In genomic region chr19:53157601-53158000, GRCh38 we compare ENCODE assay signal across 6 cellular contexts. TPM values are rescaled to one million over a fixed set of nuclear protein-coding genes. Genes with fewer than 3 reads are reported as not detected.
DNase-seq lines count a peak whose midpoint lies in the region; ATAC-seq and TF ChIP-seq lines count a peak whose summit lies in the region.

No MANE protein-coding gene starts in this region.

- no peak overlapping the region for H3K27ac ChIP-seq in neuronal stem cell (replicated peaks; ENCODE audit: low read length)

- peaks cover 1% of the 10 kb centered on the region for H3K79me1 ChIP-seq in neuronal stem cell (ENCODE audit: low read depth, low read length)

- H3K36me3 ChIP-seq in neuronal stem cell (replicated peaks in 1 of 2; ENCODE audit: control insufficient read depth in 2 of 2, insufficient read depth in 2 of 2, low read length in 2 of 2): peaks cover 9 to 39% of the 10 kb centered on the region in 2 donors

- H3K4me1 ChIP-seq in neuronal stem cell (ENCODE audit: control insufficient read depth in 2 of 2, insufficient read depth in 1 of 2, low read depth in 1 of 2, low read length in 2 of 2): peaks cover 0 to 4% of the 10 kb centered on the region in 2 donors

- H3K4me2 ChIP-seq in neuronal stem cell (ENCODE audit: insufficient read depth, low read length, poor library complexity, severe bottlenecking): peak overlapping the region; percentile 96

- no peak overlapping the region for H4K91ac ChIP-seq in neuronal stem cell (ENCODE audit: low read depth, low read length, poor library complexity)

- H3K4me3 ChIP-seq in HFF-Myc (replicated peaks; ENCODE audit: low read depth, low read length) (peak overlapping the region; percentile 42), cardiac fibroblast (replicated peaks in 1 of 2; ENCODE audit: low read depth in 2 of 2, low read length in 2 of 2) (peak overlapping the region; percentile 64 to 66), neuronal stem cell (ENCODE audit: low read length in 2 of 2) (peak overlapping the region; percentile 77 to 83)

- no peak overlapping the region for H2AK5ac ChIP-seq in neuronal stem cell (ENCODE audit: low read depth, low read length)

- peaks cover 5 to 34% of the 10 kb centered on the region in 2 donors for H3K9me3 ChIP-seq in neuronal stem cell (replicated peaks in 1 of 2; ENCODE audit: control insufficient read depth in 2 of 2, insufficient read depth in 1 of 2, low read depth in 1 of 2, low read length in 2 of 2)

- TF ChIP-seq CTCF in HFF-Myc (IDR thresholded peaks at IDR 0.05; ENCODE audit: low read depth, low read length, missing control alignments): no peak
- no peak for TF ChIP-seq CTCF in cardiac fibroblast (IDR thresholded peaks at IDR 0.05; ENCODE audit: low read depth, low read length)

- no CpG with 5 or more reads among the region's 7 CpGs for WGBS in neuronal stem cell (ENCODE audit: extremely low coverage in 2 of 2, insufficient read length in 2 of 2, insufficient replicate concordance in 1 of 2), 2 donors

- no peak overlapping the region for H3K18ac ChIP-seq in neuronal stem cell (ENCODE audit: low read length)

- H2BK15ac ChIP-seq in neuronal stem cell (ENCODE audit: low read length): no peak overlapping the region

- H3K9ac ChIP-seq in neuronal stem cell (ENCODE audit: low read depth, low read length, poor library complexity): peak overlapping the region; percentile 65

- no peak overlapping the region for H4K8ac ChIP-seq in neuronal stem cell (ENCODE audit: low read depth, low read length)

- no peak overlapping the region for H2BK12ac ChIP-seq in neuronal stem cell (ENCODE audit: low read length)

- DNase-seq in HFF-Myc (ENCODE audit: extremely low read depth, low read depth) (no peak), cardiac fibroblast (ENCODE audit: low read depth in 2 of 2) (peak; percentile 12 to 21), neuronal stem cell (ENCODE audit: low spot score) (peak; percentile 11), dedifferentiated amniotic fluid mesenchymal stem cell (ENCODE audit: extremely low spot score) (no peak)

- no peak overlapping the region for H3K14ac ChIP-seq in neuronal stem cell (ENCODE audit: low read length)

- no peak overlapping the region for H3K4ac ChIP-seq in neuronal stem cell (ENCODE audit: low read length)

- ATAC-seq in GM21381 (IDR thresholded peaks at IDR 0.05; ENCODE audit: unreplicated experiment) (no peak), GM18868 (IDR thresholded peaks at IDR 0.05; ENCODE audit: unreplicated experiment) (no peak)

- H3K27me3 ChIP-seq in neuronal stem cell (ENCODE audit: control insufficient read depth in 3 of 3, insufficient read depth in 3 of 3, low read depth in 1 of 3, low read length in 3 of 3): no peaks in the 10 kb centered on the region

- H2BK5ac ChIP-seq in neuronal stem cell (ENCODE audit: low read length): no peak overlapping the region

- H2BK120ac ChIP-seq in neuronal stem cell (ENCODE audit: low read depth, low read length): no peak overlapping the region

- H2AFZ ChIP-seq in neuronal stem cell (ENCODE audit: low read length): peak overlapping the region; percentile 95

- no peak overlapping the region for H3K23ac ChIP-seq in neuronal stem cell (ENCODE audit: low read depth, low read length, poor library complexity)

RNA-seq across cellular contexts. Expression of gene ZNF347, which starts 1.3 kb away (rescaled TPM):
- polyA plus RNA-seq in neuronal stem cell (2013, experiment 1 of 2): 5.8 TPM
- polyA plus RNA-seq in neuronal stem cell (2013, experiment 2 of 2): 5.5 TPM

RNA-seq across cellular contexts. Expression of gene ZNF415, which starts 24.9 kb away (rescaled TPM):
- 17.2 TPM for polyA plus RNA-seq in neuronal stem cell (2013, experiment 1 of 2)
- 18.0 TPM for polyA plus RNA-seq in neuronal stem cell (2013, experiment 2 of 2)

RNA-seq across cellular contexts. Expression of gene ZNF665, which starts 35.6 kb away (rescaled TPM):
- 4.4 TPM for polyA plus RNA-seq in neuronal stem cell (2013, experiment 1 of 2)
- 4.3 TPM for polyA plus RNA-seq in neuronal stem cell (2013, experiment 2 of 2)

RNA-seq across cellular contexts. Expression of gene ZNF160, which starts 54.4 kb away (rescaled TPM):
- 14.8 TPM for polyA plus RNA-seq in neuronal stem cell (2013, experiment 1 of 2)
- 15.4 TPM for polyA plus RNA-seq in neuronal stem cell (2013, experiment 2 of 2)

Comparison
In these comparisons a context has a peak if more than half of its experiments do, and no peak if none do; other contexts are left out.
1. DNase-seq: peak in cardiac fibroblast (2 of 2) and neuronal stem cell (single experiment); none in HFF-Myc (single experiment) and dedifferentiated amniotic fluid mesenchymal stem cell (single experiment).
2. Peak in every context shown above with its lines, with median percentiles within 50 percentile points of each other: H3K4me3 ChIP-seq.